Comparison of ENCODE assay signal across 10 cellular contexts in the genomic region with DNA sequence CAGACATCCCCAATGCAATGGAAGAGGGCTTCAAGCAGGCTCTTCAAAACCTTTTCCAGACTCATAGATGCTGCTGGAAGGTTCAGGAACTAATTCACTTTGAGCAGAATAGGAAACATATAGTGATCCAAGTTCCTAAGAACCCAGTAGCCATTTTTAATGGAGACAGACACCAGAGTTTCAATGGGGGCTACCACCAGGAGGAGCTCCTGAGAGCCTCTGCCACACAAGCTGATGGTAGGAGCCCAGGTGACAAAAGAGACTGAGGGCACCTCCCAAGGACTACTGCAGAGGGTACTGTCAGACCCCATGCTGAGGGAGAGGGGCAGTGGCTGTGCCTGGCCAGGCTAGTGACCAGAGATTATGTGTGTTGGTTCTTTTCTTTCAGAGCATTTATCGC. TPM values are rescaled to one million over a fixed set of nuclear protein-coding genes. Genes with fewer than 3 reads are reported as not detected.
A peak's percentile ranks its signal among the peaks of the same experiment; 100 is the strongest.
DNase-seq lines count a peak whose midpoint lies in the region; ATAC-seq, FAIRE-seq and TF ChIP-seq lines count a peak whose summit lies in the region.
"Had no signal": no experiment of that assay in that cellular context is flagged by ENCODE, and none has a peak within 500 bp of the region (broad histone marks: within the 10 kb centered on the region; RNA-seq: fewer than 3 reads in every experiment).

No MANE protein-coding gene starts in this region.

- H3K4me1 Mint-ChIP-seq in naive thymus-derived CD8-positive, alpha-beta T cell: peaks cover 10 to 16% (median 15%) of the 10 kb centered on the region in 4 donors

- ATAC-seq in naive thymus-derived CD8-positive, alpha-beta T cell: peak; percentile 38 to 47
- ATAC-seq in GM21423 (IDR thresholded peaks at IDR 0.05; ENCODE audit: unreplicated experiment) (no peak), GM21737 (IDR thresholded peaks at IDR 0.05; ENCODE audit: unreplicated experiment) (no peak), HG03097 (IDR thresholded peaks at IDR 0.05; ENCODE audit: low FRiP score, unreplicated experiment) (no peak)

- no peak for FAIRE-seq in D721Med (lab: Jason Lieb, UNC)

- H3K27me3 Mint-ChIP-seq in naive thymus-derived CD8-positive, alpha-beta T cell: no peaks in the 10 kb centered on the region

- DNase-seq in D721Med (ENCODE audit: insufficient read length, low spot score) (no peak), LNCaP clone FGC (ENCODE audit: low read depth) (no peak), activated T-helper 1 cell treated with Interleukin-2 at 50 U/mL for 16 hours (ENCODE audit: low read depth) (peak; percentile 4), NCI-H187 treated with DMSO at 0.1 percent for 48 hours (lab: John Stamatoyannopoulos, UW) (no peak)
- peak in 5 of 10 donors; percentile 6 to 17 (median 8) for DNase-seq in naive thymus-derived CD8-positive, alpha-beta T cell
- DNase-seq: SHP77 treated with DMSO at 0.1 percent for 48 hours had no signal

- H3K4me3 ChIP-seq in LNCaP clone FGC (ENCODE audit: low read depth, low read length): no peak overlapping the region

- no peaks in the 10 kb centered on the region for H3K36me3 Mint-ChIP-seq in naive thymus-derived CD8-positive, alpha-beta T cell

- TF ChIP-seq CTCF in D721Med (IDR thresholded peaks at IDR 0.05; ENCODE audit: insufficient read depth, missing control alignments): peak; percentile 31
- TF ChIP-seq CTCF in LNCaP clone FGC (IDR thresholded peaks at IDR 0.05; ENCODE audit: control insufficient read depth, extremely low read depth, insufficient read depth): 0 out of 2 replicates have a peak, but pooled peaks have one; percentile 2

- no peaks in the 10 kb centered on the region for H3K9me3 Mint-ChIP-seq in naive thymus-derived CD8-positive, alpha-beta T cell

- POLR2A ChIA-PET in naive thymus-derived CD8-positive, alpha-beta T cell (lab: Charles Lee): no interaction called here

- no peak overlapping the region for H3K4me3 Mint-ChIP-seq in naive thymus-derived CD8-positive, alpha-beta T cell

- H3K27ac Mint-ChIP-seq in naive thymus-derived CD8-positive, alpha-beta T cell: no peak overlapping the region

RNA-seq across cellular contexts. Expression of a gene that starts 45.9 kb away (rescaled TPM):
- total RNA-seq in naive thymus-derived CD8-positive, alpha-beta T cell: not detected
- polyA plus RNA-seq in naive thymus-derived CD8-positive, alpha-beta T cell: 1 to 10 TPM in 1 of 3 donors, under 1 TPM in 1, not detected in 1; 0.27 to 8.6 TPM
- polyA plus RNA-seq: esophagus had no signal

Comparison
In these comparisons a context has a peak if more than half of its experiments do, and no peak if none do; other contexts are left out.
1. ATAC-seq: peak in naive thymus-derived CD8-positive, alpha-beta T cell (2 of 2); none in GM21423 (single experiment), GM21737 (single experiment) and HG03097 (single experiment).